ENCODE assay signal across 26 cellular contexts in genomic region chr11:13777341-13777985, GRCh38.
"Had no signal": no experiment of that assay in that cellular context is flagged by ENCODE, and none has a peak within 500 bp of the region (broad histone marks: within the 10 kb centered on the region; RNA-seq: fewer than 3 reads in every experiment).

No MANE protein-coding gene starts in this region.

- H3K9me3 ChIP-seq: esophagus squamous epithelium, gastrocnemius medialis, left lung, neutrophil, pancreas, thyroid gland had no signal

- H3K4me3 Mint-ChIP-seq: activated B cell treated with CpG ODN at 0.5 μM for 24 hours; activated CD4-positive, alpha-beta T cell treated with anti-CD3 and anti-CD28 coated beads for 36 hours; activated T-cell treated with anti-CD3 and anti-CD28 coated beads, Interleukin-2, amount 50 U/mL, for 24 hours; activated T-helper 17 cell treated with anti-CD3 and anti-CD28 coated beads, Interleukin-2, amount 50 U/mL, for 72 hours; central memory CD8-positive, alpha-beta T cell; effector memory CD8-positive, alpha-beta T cell; mesothelial cell of epicardium; natural killer cell had no signal

- H3K4me1 Mint-ChIP-seq: activated CD4-positive, alpha-beta T cell treated with anti-CD3 and anti-CD28 coated beads for 36 hours; activated T-helper 17 cell treated with anti-CD3 and anti-CD28 coated beads, Interleukin-2, amount 50 U/mL, for 72 hours; natural killer cell had no signal

- H3K9me3 Mint-ChIP-seq: activated B cell treated with CpG ODN at 0.5 μM for 24 hours; activated naive CD4-positive, alpha-beta T cell treated with anti-CD3 and anti-CD28 coated beads, Interleukin-2, amount 50 U/mL, for 72 hours; activated T-cell treated with anti-CD3 and anti-CD28 coated beads, Interleukin-2, amount 50 U/mL, for 24 hours; activated T-helper 17 cell treated with anti-CD3 and anti-CD28 coated beads, Interleukin-2, amount 50 U/mL, for 72 hours; central memory CD8-positive, alpha-beta T cell; effector memory CD8-positive, alpha-beta T cell; natural killer cell had no signal

- H3K27me3 ChIP-seq: gastrocnemius medialis, left lung, pancreas, thyroid gland had no signal

- H3K4me3 ChIP-seq: dorsolateral prefrontal cortex, esophagus squamous epithelium, gastrocnemius medialis, left lung, lung, pancreas, thyroid gland had no signal

- H3K27ac ChIP-seq: dorsolateral prefrontal cortex, esophagus squamous epithelium, gastrocnemius medialis, left lung, neutrophil, pancreas, thyroid gland had no signal

- DNase-seq: activated B cell treated with CpG ODN at 0.5 μM for 24 hours; activated CD4-positive, alpha-beta T cell treated with anti-CD3 and anti-CD28 coated beads for 36 hours; activated CD4-positive, alpha-beta T cell treated with anti-CD3 and anti-CD28 coated beads, Interleukin-2, amount 50 U/mL, for 4 hours; activated CD8-positive, alpha-beta memory T cell treated with anti-CD3 and anti-CD28 coated beads for 24 hours; activated CD8-positive, alpha-beta memory T cell treated with anti-CD3 and anti-CD28 coated beads, Interleukin-2, amount 50 U/mL, for 4 hours; activated T-cell treated with anti-CD3 and anti-CD28 coated beads, Interleukin-2, amount 50 U/mL, for 24 hours; dorsolateral prefrontal cortex; effector memory CD8-positive, alpha-beta T cell; esophagus squamous epithelium; gastrocnemius medialis; head of caudate nucleus; left lung; natural killer cell; pancreas; right cardiac atrium; stimulated activated CD4-positive, alpha-beta T cell treated with anti-CD3 and anti-CD28 coated beads, Interleukin-12 subunit alpha, Interleukin-12 subunit beta, amount 100 ng/mL, for 4 hours; stimulated activated CD4-positive, alpha-beta T cell treated with anti-CD3 and anti-CD28 coated beads, Interleukin-4, amount 100 ng/mL, for 4 hours; stimulated activated naive CD8-positive, alpha-beta T cell treated with anti-CD3 and anti-CD28 coated beads, Interleukin-15, Interleukin-2, amounts not matched to agents 100 U/mL and 50 U/mL, for 24 hours; T1000; thyroid gland had no signal

- H3K36me3 ChIP-seq: esophagus squamous epithelium, gastrocnemius medialis, left lung, neutrophil, pancreas, thyroid gland had no signal

- H3K36me3 Mint-ChIP-seq: activated naive CD4-positive, alpha-beta T cell treated with anti-CD3 and anti-CD28 coated beads, Interleukin-2, amount 50 U/mL, for 72 hours; mesothelial cell of epicardium; natural killer cell had no signal

- H3K27ac Mint-ChIP-seq: activated B cell treated with CpG ODN at 0.5 μM for 24 hours; activated CD4-positive, alpha-beta T cell treated with anti-CD3 and anti-CD28 coated beads for 36 hours; activated naive CD4-positive, alpha-beta T cell treated with anti-CD3 and anti-CD28 coated beads, Interleukin-2, amount 50 U/mL, for 72 hours; activated T-cell treated with anti-CD3 and anti-CD28 coated beads, Interleukin-2, amount 50 U/mL, for 24 hours; activated T-helper 17 cell treated with anti-CD3 and anti-CD28 coated beads, Interleukin-2, amount 50 U/mL, for 72 hours; effector memory CD8-positive, alpha-beta T cell; mesothelial cell of epicardium; natural killer cell had no signal

- H3K4me1 ChIP-seq: esophagus squamous epithelium, gastrocnemius medialis, left lung, pancreas, thyroid gland had no signal

- H3K27me3 Mint-ChIP-seq: activated CD4-positive, alpha-beta T cell treated with anti-CD3 and anti-CD28 coated beads for 36 hours; activated T-helper 17 cell treated with anti-CD3 and anti-CD28 coated beads, Interleukin-2, amount 50 U/mL, for 72 hours had no signal

- ATAC-seq: activated CD4-positive, alpha-beta T cell treated with anti-CD3 and anti-CD28 coated beads for 36 hours; activated naive CD4-positive, alpha-beta T cell treated with anti-CD3 and anti-CD28 coated beads, Interleukin-2, amount 50 U/mL, for 72 hours; activated T-helper 17 cell treated with anti-CD3 and anti-CD28 coated beads, Interleukin-2, amount 50 U/mL, for 72 hours; effector memory CD8-positive, alpha-beta T cell; gastrocnemius medialis; left lung; natural killer cell; pancreas; right cardiac atrium; stimulated activated naive CD8-positive, alpha-beta T cell treated with anti-CD3 and anti-CD28 coated beads, Interleukin-15, Interleukin-2, amounts not matched to agents 100 U/mL and 50 U/mL, for 24 hours had no signal
